ENCODE assay signal across 22 cellular contexts in genomic region chr14:58744951-58745350, GRCh38.
"Had no signal": no experiment of that assay in that cellular context is flagged by ENCODE, and none has a peak within 500 bp of the region (broad histone marks: within the 10 kb centered on the region; RNA-seq: fewer than 3 reads in every experiment).

No MANE protein-coding gene starts in this region.

- H3K27me3 ChIP-seq: left lung, right lobe of liver, testis, uterus had no signal

- H3K36me3 ChIP-seq: left lung, right lobe of liver, uterus had no signal

- H3K4me1 ChIP-seq: uterus had no signal

- H3K9me3 ChIP-seq: left lung, right lobe of liver, testis, uterus had no signal

- FAIRE-seq: kidney had no signal

- H2AFZ ChIP-seq: parathyroid adenoma had no signal

- ATAC-seq: activated naive CD4-positive, alpha-beta T cell treated with anti-CD3 and anti-CD28 coated beads, Interleukin-2, amount 50 U/mL, for 72 hours; left lung; naive thymus-derived CD8-positive, alpha-beta T cell; right lobe of liver; stimulated activated naive B cell treated with anti-CD40 and anti-IgM and Interleukin-4, amounts not matched to agents 10 μg/mL and 1 μg/mL and 100 μg/mL, for 72 hours; WTC11 had no signal

- H3K9ac ChIP-seq: parathyroid adenoma had no signal

- H3K27ac ChIP-seq: left lung, parathyroid adenoma, right lobe of liver, skin epidermis, testis had no signal

- H3K4me3 ChIP-seq: left lung, lung, right lobe of liver, skin epidermis, testis, uterus had no signal

- DNase-seq: activated gamma-delta T cell treated with Interleukin-2 at 50 U/mL for 16 hours; activated T-cell treated with anti-CD3 and anti-CD28 coated beads, Interleukin-2, amount 50 U/mL, for 1 hour; aorta; dermis blood vessel endothelial cell; effector CD8-positive, alpha-beta T cell; erythroblast; foreskin fibroblast; kidney; left lung; naive thymus-derived CD8-positive, alpha-beta T cell; right lobe of liver; stimulated activated CD4-positive, alpha-beta T cell treated with anti-CD3 and anti-CD28 coated beads, Interleukin-2, amount 100 ng/mL, for 24 hours; stimulated activated naive B cell treated with anti-CD40 and anti-IgM and Interleukin-4, amounts not matched to agents 10 μg/mL and 1 μg/mL and 100 μg/mL, for 72 hours; T1000; testis; trophoblast cell; uterus had no signal
